12 cellular contexts compared by ENCODE assay signal in genomic region chr17:38443356-38444026, GRCh38. TPM values are rescaled to one million over a fixed set of nuclear protein-coding genes. Genes with fewer than 3 reads are reported as not detected.
A peak's percentile ranks its signal among the peaks of the same experiment; 100 is the strongest.
DNase-seq lines count a peak whose midpoint lies in the region; ATAC-seq and TF ChIP-seq lines count a peak whose summit lies in the region.
"Had no signal": no experiment of that assay in that cellular context is flagged by ENCODE, and none has a peak within 500 bp of the region (broad histone marks: within the 10 kb centered on the region; RNA-seq: fewer than 3 reads in every experiment).

No MANE protein-coding gene starts in this region.

- ATAC-seq in left cardiac atrium (no peak), gastroesophageal sphincter (no peak), HG02623 (IDR thresholded peaks at IDR 0.05; ENCODE audit: unreplicated experiment) (no peak), gastrocnemius medialis (no peak)

- DNase-seq in right atrium auricular region (ENCODE audit: low spot score) (no peak), left cardiac atrium (no peak), NCI-H69 (lab: John Stamatoyannopoulos, UW) (peak; percentile 38), gastrocnemius medialis (no peak), transverse colon (no peak), GM10266 (ENCODE audit: extremely low spot score) (no peak)
- DNase-seq: esophagus squamous epithelium, natural killer cell, SHP77 treated with DMSO at 0.1 percent for 48 hours had no signal

- TF ChIP-seq CTCF in right atrium auricular region (IDR thresholded peaks at IDR 0.05) (no peak), gastroesophageal sphincter (IDR thresholded peaks at IDR 0.05) (no peak), gastrocnemius medialis (IDR thresholded peaks at IDR 0.05 in 4 of 5, conservative IDR thresholded peaks at IDR 0.05 in 1 of 5) (no peak), transverse colon (IDR thresholded peaks at IDR 0.05) (no peak), GM10266 (IDR thresholded peaks at IDR 0.05; ENCODE audit: control insufficient read depth, insufficient read depth, low read depth, missing control alignments) (no peak)

- H3K27ac ChIP-seq in right atrium auricular region (peak overlapping the region; percentile 73 to 84), gastroesophageal sphincter (peak overlapping the region; percentile 6 to 82 (median 78)), gastrocnemius medialis (peak overlapping the region in 1 of 4 donors; percentile 31), transverse colon (peak overlapping the region in 2 of 4 donors; percentile 26 to 47)
- H3K27ac ChIP-seq: left lung had no signal

- no peaks in the 10 kb centered on the region for H3K36me3 ChIP-seq in right atrium auricular region
- H3K36me3 ChIP-seq in gastroesophageal sphincter, result no peaks in the 10 kb centered on the region
- no peaks in the 10 kb centered on the region for H3K36me3 ChIP-seq in gastrocnemius medialis
- no peaks in the 10 kb centered on the region for H3K36me3 ChIP-seq in transverse colon
- H3K36me3 ChIP-seq: esophagus squamous epithelium, left lung had no signal

- in situ Hi-C loops in gastrocnemius medialis (cut with MboI; ENCODE audit: low sequenced_read_pairs in 4 of 4), result loop anchor here in 2 of 4 donors (5.0 kb wide), 1 partner anchor 44 kb away; no protein-coding TSS in a partner anchor
- in situ Hi-C loops in transverse colon (cut with MboI; ENCODE audit: low pct_ligation_motif_present in 1 of 4, low pct_unique_long_range_greater_than_20kb in 1 of 4, low sequenced_read_pairs in 3 of 4), result no loop called here

- intact Hi-C loops in left cardiac atrium (cut with DNase I) (loop anchor here (5.0 kb wide), 2 partner anchors 34 to 44 kb away; no protein-coding TSS in a partner anchor), gastrocnemius medialis (cut with DNase I; ENCODE audit: low total_unique reads) (loop anchor here (1.0 to 2.0 kb wide), 3 partner anchors 15 to 41 kb away; partner anchors contain the start of gene ARHGAP23), transverse colon (cut with DNase I; ENCODE audit: low total_unique reads) (loop anchor here (5.0 kb wide), 1 partner anchor 44 kb away; no protein-coding TSS in a partner anchor)

- H3K4me3 ChIP-seq in right atrium auricular region (no peak overlapping the region), gastroesophageal sphincter (no peak overlapping the region), gastrocnemius medialis (no peak overlapping the region), transverse colon (no peak overlapping the region)
- H3K4me3 ChIP-seq: left lung had no signal

- TF ChIP-seq EP300 in gastroesophageal sphincter (IDR thresholded peaks at IDR 0.05) (no peak), transverse colon (IDR thresholded peaks at IDR 0.05; ENCODE audit: low read depth) (no peak)

- H3K27me3 ChIP-seq in right atrium auricular region (no peaks in the 10 kb centered on the region), gastroesophageal sphincter (no peaks in the 10 kb centered on the region), gastrocnemius medialis (no peaks in the 10 kb centered on the region), transverse colon (no peaks in the 10 kb centered on the region)
- H3K27me3 ChIP-seq: esophagus squamous epithelium, left lung had no signal

- TF ChIP-seq POLR2A in gastroesophageal sphincter (IDR thresholded peaks at IDR 0.05), result no peak
- no peak for TF ChIP-seq POLR2A in gastrocnemius medialis (IDR thresholded peaks at IDR 0.05)
- TF ChIP-seq POLR2A in transverse colon (IDR thresholded peaks at IDR 0.05), result no peak

- H3K4me1 ChIP-seq in right atrium auricular region, result peaks cover 0 to 72% of the 10 kb centered on the region in 2 donors
- peaks cover 0 to 74% (median 42%) of the 10 kb centered on the region in 3 donors for H3K4me1 ChIP-seq in gastroesophageal sphincter
- H3K4me1 ChIP-seq in gastrocnemius medialis, result peaks cover 29 to 45% of the 10 kb centered on the region in 2 donors
- peaks cover 3 to 28% (median 18%) of the 10 kb centered on the region in 4 donors for H3K4me1 ChIP-seq in transverse colon

- H3K9me3 ChIP-seq in right atrium auricular region (no peaks in the 10 kb centered on the region), gastroesophageal sphincter (no peaks in the 10 kb centered on the region), gastrocnemius medialis (no peaks in the 10 kb centered on the region), transverse colon (no peaks in the 10 kb centered on the region)
- H3K9me3 ChIP-seq: esophagus squamous epithelium, left lung had no signal

- 80% methylated on average over 1 of the region's 7 CpGs; no CpG with 5 or more reads in 1 of the 2 donors for WGBS in gastroesophageal sphincter (ENCODE audit: low coverage in 1 of 2), 2 donors
- 39 to 60% methylated on average over 2 to 7 of the region's 7 CpGs for WGBS in transverse colon (ENCODE audit: low coverage in 1 of 2), 2 donors

RNA-seq across cellular contexts. Expression of gene ARHGAP23, which starts 15.2 kb away (rescaled TPM):
- total RNA-seq in right atrium auricular region, result 10 to 100 TPM; 59.9 to 95.6 TPM
- total RNA-seq in left cardiac atrium, result 10 to 100 TPM; 54.1 to 91.9 TPM
- 100 to 1,000 TPM in 1 of 4 donors, 10 to 100 TPM in 3; 45.3 to 132 (median 82.8) TPM for total RNA-seq in gastroesophageal sphincter
- 10 to 100 TPM in 3 of 4 donors, 1 to 10 TPM in 1; 8.0 to 22.7 (median 12.1) TPM for total RNA-seq in gastrocnemius medialis
- total RNA-seq in transverse colon, result 10 to 100 TPM in 3 of 4 donors, 1 to 10 TPM in 1; 4.5 to 21.7 (median 17.0) TPM
